31 cellular contexts compared by ENCODE assay signal in the genomic region with DNA sequence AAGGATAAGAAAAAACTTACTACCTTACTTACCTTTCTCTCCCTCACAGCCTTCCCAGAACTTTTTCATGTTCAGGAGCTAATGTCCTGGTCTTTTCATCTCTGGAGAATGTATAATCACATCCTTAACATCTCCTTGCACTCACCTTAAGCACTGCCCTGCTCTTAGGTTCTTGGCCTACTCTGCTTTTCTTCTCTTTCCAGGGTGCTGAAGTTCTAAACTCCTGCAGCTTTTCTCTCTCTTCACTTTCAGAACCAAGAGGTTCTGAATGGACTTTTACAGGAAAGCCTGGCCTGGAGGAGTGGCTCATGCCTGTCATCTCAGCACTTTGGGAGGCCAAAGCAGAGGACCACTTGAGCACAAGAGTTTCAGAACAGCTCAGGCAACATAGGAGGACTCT.
"Had no signal": no experiment of that assay in that cellular context is flagged by ENCODE, and none has a peak within 500 bp of the region (broad histone marks: within the 10 kb centered on the region; RNA-seq: fewer than 3 reads in every experiment).

No MANE protein-coding gene starts in this region.

- H3K36me3 Mint-ChIP-seq: activated naive CD4-positive, alpha-beta T cell treated with anti-CD3 and anti-CD28 coated beads, Interleukin-2, amount 50 U/mL, for 24 hours; activated naive CD8-positive, alpha-beta T cell treated with anti-CD3 and anti-CD28 coated beads for 36 hours had no signal

- H3K4me3 Mint-ChIP-seq: activated B cell treated with CpG ODN at 0.5 μM for 24 hours; activated CD8-positive, alpha-beta T cell treated with anti-CD3 and anti-CD28 coated beads for 36 hours; activated naive CD4-positive, alpha-beta T cell treated with anti-CD3 and anti-CD28 coated beads, Interleukin-2, amount 50 U/mL, for 24 hours; activated naive CD8-positive, alpha-beta T cell treated with anti-CD3 and anti-CD28 coated beads for 36 hours; activated naive CD8-positive, alpha-beta T cell treated with anti-CD3 and anti-CD28 coated beads, Interleukin-2, amount 50 U/mL, for 24 hours; activated T-cell treated with anti-CD3 and anti-CD28 coated beads, Interleukin-2, amount 50 U/mL, for 4 hours; activated T-helper 17 cell treated with anti-CD3 and anti-CD28 coated beads, Interleukin-2, amount 50 U/mL, for 72 hours; brain; endodermal cell had no signal

- H3K36me3 ChIP-seq: adrenal gland, ascending aorta, breast epithelium, cardiac muscle cell, colonic mucosa, WERI-Rb-1 had no signal

- DNase-seq: activated B cell treated with CpG ODN at 0.5 μM for 24 hours; activated CD4-positive, alpha-beta T cell treated with anti-CD3 and anti-CD28 coated beads for 48 hours; activated CD4-positive, alpha-beta T cell treated with anti-CD3 and anti-CD28 coated beads, Interleukin-2, amount 50 U/mL, for 1 hour; activated CD4-positive, alpha-beta T cell treated with anti-CD3 and anti-CD28 coated beads, Interleukin-2, amount 50 U/mL, for 48 hours; activated CD8-positive, alpha-beta memory T cell treated with anti-CD3 and anti-CD28 coated beads for 24 hours; activated CD8-positive, alpha-beta T cell treated with anti-CD3 and anti-CD28 coated beads for 36 hours; activated effector memory CD4-positive, alpha-beta T cell treated with Interleukin-2 at 50 U/mL for 16 hours; activated gamma-delta T cell treated with Interleukin-2 at 50 U/mL for 16 hours; activated naive CD4-positive, alpha-beta T cell treated with Interleukin-2 at 50 U/mL for 16 hours; activated naive CD8-positive, alpha-beta T cell treated with anti-CD3 and anti-CD28 coated beads for 36 hours; activated naive CD8-positive, alpha-beta T cell treated with anti-CD3 and anti-CD28 coated beads, Interleukin-2, amount 50 U/mL, for 24 hours; activated T-cell treated with anti-CD3 and anti-CD28 coated beads, Interleukin-2, amount 50 U/mL, for 4 hours; adrenal gland; amygdala; central memory CD4-positive, alpha-beta T cell; cerebellar nuclear complex; colonic mucosa; effector memory CD4-positive, alpha-beta T cell; endodermal cell; foreskin fibroblast; head of caudate nucleus; T-helper 2 cell; WERI-Rb-1 had no signal

- H3K27me3 ChIP-seq: adrenal gland, ascending aorta, breast epithelium, cardiac muscle cell, colonic mucosa had no signal

- ATAC-seq: activated CD4-positive, CD25-positive, alpha-beta regulatory T cell treated with anti-CD3 and anti-CD28 coated beads, Interleukin-2, amount 50 U/mL, for 24 hours; activated CD8-positive, alpha-beta T cell treated with anti-CD3 and anti-CD28 coated beads for 36 hours; activated naive CD8-positive, alpha-beta T cell treated with anti-CD3 and anti-CD28 coated beads, Interleukin-2, amount 50 U/mL, for 24 hours; activated T-cell treated with anti-CD3 and anti-CD28 coated beads, Interleukin-2, amount 50 U/mL, for 4 hours; activated T-helper 17 cell treated with anti-CD3 and anti-CD28 coated beads, Interleukin-2, amount 50 U/mL, for 72 hours; esophagus mucosa had no signal

- H3K27me3 Mint-ChIP-seq: activated B cell treated with CpG ODN at 0.5 μM for 24 hours; activated CD8-positive, alpha-beta T cell treated with anti-CD3 and anti-CD28 coated beads for 36 hours; activated naive CD4-positive, alpha-beta T cell treated with anti-CD3 and anti-CD28 coated beads, Interleukin-2, amount 50 U/mL, for 24 hours; activated naive CD8-positive, alpha-beta T cell treated with anti-CD3 and anti-CD28 coated beads for 36 hours; activated naive CD8-positive, alpha-beta T cell treated with anti-CD3 and anti-CD28 coated beads, Interleukin-2, amount 50 U/mL, for 24 hours; activated T-helper 17 cell treated with anti-CD3 and anti-CD28 coated beads, Interleukin-2, amount 50 U/mL, for 72 hours had no signal

- H3K27ac ChIP-seq: adrenal gland, ascending aorta, breast epithelium, cardiac muscle cell, colonic mucosa, WERI-Rb-1 had no signal

- H3K4me1 ChIP-seq: adrenal gland, ascending aorta, breast epithelium, colonic mucosa had no signal

- H3K9me3 Mint-ChIP-seq: activated CD8-positive, alpha-beta T cell treated with anti-CD3 and anti-CD28 coated beads for 36 hours; activated naive CD4-positive, alpha-beta T cell treated with anti-CD3 and anti-CD28 coated beads, Interleukin-2, amount 50 U/mL, for 24 hours; activated naive CD8-positive, alpha-beta T cell treated with anti-CD3 and anti-CD28 coated beads for 36 hours; activated naive CD8-positive, alpha-beta T cell treated with anti-CD3 and anti-CD28 coated beads, Interleukin-2, amount 50 U/mL, for 24 hours; activated T-cell treated with anti-CD3 and anti-CD28 coated beads, Interleukin-2, amount 50 U/mL, for 4 hours; activated T-helper 17 cell treated with anti-CD3 and anti-CD28 coated beads, Interleukin-2, amount 50 U/mL, for 72 hours; endodermal cell had no signal

- H3K9me3 ChIP-seq: adrenal gland, ascending aorta, breast epithelium, colonic mucosa had no signal

- H3K4me1 Mint-ChIP-seq: activated B cell treated with CpG ODN at 0.5 μM for 24 hours; activated naive CD4-positive, alpha-beta T cell treated with anti-CD3 and anti-CD28 coated beads, Interleukin-2, amount 50 U/mL, for 24 hours; activated naive CD8-positive, alpha-beta T cell treated with anti-CD3 and anti-CD28 coated beads for 36 hours; activated naive CD8-positive, alpha-beta T cell treated with anti-CD3 and anti-CD28 coated beads, Interleukin-2, amount 50 U/mL, for 24 hours; activated T-helper 17 cell treated with anti-CD3 and anti-CD28 coated beads, Interleukin-2, amount 50 U/mL, for 72 hours had no signal

- H3K4me3 ChIP-seq: adrenal gland, ascending aorta, breast epithelium, cardiac muscle cell, colonic mucosa had no signal

- H3K27ac Mint-ChIP-seq: activated B cell treated with CpG ODN at 0.5 μM for 24 hours; activated CD8-positive, alpha-beta T cell treated with anti-CD3 and anti-CD28 coated beads for 36 hours; activated naive CD8-positive, alpha-beta T cell treated with anti-CD3 and anti-CD28 coated beads for 36 hours; activated naive CD8-positive, alpha-beta T cell treated with anti-CD3 and anti-CD28 coated beads, Interleukin-2, amount 50 U/mL, for 24 hours; activated T-helper 17 cell treated with anti-CD3 and anti-CD28 coated beads, Interleukin-2, amount 50 U/mL, for 72 hours; brain; endodermal cell had no signal
